12 cellular contexts compared by ENCODE assay signal in the genomic region with DNA sequence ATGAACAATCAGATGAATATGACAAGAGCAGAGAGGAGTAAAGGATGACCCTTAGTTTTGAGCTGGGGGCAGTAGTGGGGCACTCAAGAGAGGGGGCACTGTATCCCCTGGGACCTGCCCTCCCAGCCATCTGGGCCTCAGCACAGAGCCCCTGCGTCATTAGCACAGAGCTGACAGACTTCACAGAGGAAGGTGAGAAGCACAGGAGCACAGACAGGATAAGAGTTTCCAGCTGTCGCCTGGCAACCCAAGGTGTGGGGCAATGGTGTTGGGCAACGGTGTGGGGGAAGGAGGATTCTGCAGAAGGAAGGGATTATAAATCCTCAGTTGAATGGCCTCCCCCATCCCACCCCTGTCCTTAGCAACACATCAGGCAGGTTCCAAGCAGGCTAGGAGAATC. TPM values are rescaled to one million over a fixed set of nuclear protein-coding genes. Genes with fewer than 3 reads are reported as not detected.
A peak's percentile ranks its signal among the peaks of the same experiment; 100 is the strongest.
DNase-seq lines count a peak whose midpoint lies in the region; ATAC-seq and TF ChIP-seq lines count a peak whose summit lies in the region.
"Had no signal": no experiment of that assay in that cellular context is flagged by ENCODE, and none has a peak within 500 bp of the region (broad histone marks: within the 10 kb centered on the region; RNA-seq: fewer than 3 reads in every experiment).

No MANE protein-coding gene starts in this region.

- H3K4me3 ChIP-seq in fibroblast of villous mesenchyme (ENCODE audit: low read depth, low read length) (no peak overlapping the region), H7 (ENCODE audit: insufficient read depth, low read depth, low read length) (no peak overlapping the region)
- H3K4me3 ChIP-seq: tibial artery had no signal

- H3K27me3 ChIP-seq in H7 (ENCODE audit: control insufficient read depth, insufficient read depth, low read length) = no peaks in the 10 kb centered on the region

- ATAC-seq in GM21447 (IDR thresholded peaks at IDR 0.05; ENCODE audit: unreplicated experiment) = no peak
- ATAC-seq: right cardiac atrium had no signal

- intact Hi-C loops in posterior cingulate gyrus (cut with DNase I) = no loop called here

- H3K36me3 ChIP-seq in H7 (replicated peaks; ENCODE audit: control insufficient read depth, insufficient read depth, low read length) = peaks cover 7% of the 10 kb centered on the region
- H3K36me3 ChIP-seq: tibial artery had no signal

- DNase-seq in COLO668 (lab: John Stamatoyannopoulos, UW; ENCODE audit: unreplicated experiment) = peak; percentile 86
- peak; percentile 18 to 68 (median 41) for DNase-seq in NCI-H1417 (lab: John Stamatoyannopoulos, UW)
- DNase-seq in NCI-H69 (lab: John Stamatoyannopoulos, UW) = peak; percentile 70
- peak; percentile 12 for DNase-seq in fibroblast of villous mesenchyme (ENCODE audit: low read depth)
- DNase-seq in H7 = no peak
- no peak for DNase-seq in erythroblast (lab: John Stamatoyannopoulos, UW)
- no peak for DNase-seq in posterior cingulate gyrus
- DNase-seq: mesenchymal stem cell, NCI-H1092, right cardiac atrium, tibial artery had no signal

- no peak for TF ChIP-seq CTCF in fibroblast of villous mesenchyme (IDR thresholded peaks at IDR 0.05; ENCODE audit: insufficient read depth, low read depth, low read length)

- no peak for TF ChIP-seq POLR2A in erythroblast (IDR thresholded peaks at IDR 0.05; ENCODE audit: low read length)

RNA-seq across cellular contexts. Expression of a gene that starts 30.2 kb away (rescaled TPM):
- 58.9 and 77.3 TPM in 2 replicates for total RNA-seq in fibroblast of villous mesenchyme
- total RNA-seq in H7 (2014; rRNA removed; shearing (Covaris generic)) = 22.4 and 29.6 TPM in 2 replicates

Comparison
In these comparisons a context has a peak if more than half of its experiments do, and no peak if none do; other contexts are left out.
1. DNase-seq: peak in COLO668 (single experiment), NCI-H1417 (3 of 3), NCI-H69 (single experiment) and fibroblast of villous mesenchyme (single experiment); none in H7 (single experiment), erythroblast (0 of 2) and posterior cingulate gyrus (0 of 10).